ENCODE assay signal across 8 cellular contexts in genomic region chr11:65423516-65424199, GRCh38. TPM values are rescaled to one million over a fixed set of nuclear protein-coding genes. Genes with fewer than 3 reads are reported as not detected.
A peak's percentile ranks its signal among the peaks of the same experiment; 100 is the strongest.
DNase-seq lines count a peak whose midpoint lies in the region; ATAC-seq and TF ChIP-seq lines count a peak whose summit lies in the region.

No MANE protein-coding gene starts in this region.

- DNase-seq in H9: no peak
- peak; percentile 87 for DNase-seq in mesenteric fat pad (ENCODE audit: low spot score)
- DNase-seq in transverse colon: peak; percentile 44
- no peak for DNase-seq in NCI-H2081 treated with DMSO at 0.1 percent for 48 hours (lab: John Stamatoyannopoulos, UW)

- no peaks in the 10 kb centered on the region for H3K9me2 ChIP-seq in SU-DHL-6 (replicated peaks; ENCODE audit: insufficient read depth, low read length)

- peak overlapping the region; percentile 56 to 74; a peak in 4 of 5 replicates for H3K4me3 Mint-ChIP-seq in H9
- peak overlapping the region; percentile 96 for H3K4me3 Mint-ChIP-seq in dendritic cell treated with granulocyte-macrophage colony-stimulating factor and Interleukin-4, amounts not matched to agents 40 ng/mL and 50 ng/mL, for 4 days

- no peak overlapping the region for H2AK5ac ChIP-seq in H9 (ENCODE audit: insufficient read length, low read length)

- no peak overlapping the region for H3K23ac ChIP-seq in H9 (ENCODE audit: insufficient read length, low read depth, low read length)

- ATAC-seq in GM18858 (IDR thresholded peaks at IDR 0.05; ENCODE audit: unreplicated experiment) (no peak), HG03342 (IDR thresholded peaks at IDR 0.05; ENCODE audit: unreplicated experiment) (no peak)

- peaks cover 95% of the 10 kb centered on the region for H3F3A ChIP-seq in SU-DHL-6 (ENCODE audit: insufficient read depth)

- H3K4me2 ChIP-seq in H9 (ENCODE audit: insufficient read depth, insufficient read length, low read length) (peak overlapping the region; percentile 67), SU-DHL-6 (ENCODE audit: low read depth, low read length, poor library complexity, severe bottlenecking) (peak overlapping the region; percentile 98)

- H3K9me3 ChIP-seq in H9 (ENCODE audit: control insufficient read depth, low read depth, low read length): no peaks in the 10 kb centered on the region
- H3K9me3 ChIP-seq in SU-DHL-6 (ENCODE audit: insufficient read depth, low read length): no peaks in the 10 kb centered on the region
- no peaks in the 10 kb centered on the region for H3K9me3 ChIP-seq in transverse colon

- in situ Hi-C loops in transverse colon (cut with MboI; ENCODE audit: low pct_ligation_motif_present in 1 of 4, low pct_unique_long_range_greater_than_20kb in 1 of 4, low sequenced_read_pairs in 3 of 4): loop anchor here in 2 of 4 donors (10.0 kb wide), 1 partner anchor 81 kb away; no protein-coding TSS in a partner anchor

- no peak overlapping the region for H4K8ac ChIP-seq in H9 (replicated peaks; ENCODE audit: insufficient read length, low read depth, low read length)

- H2BK120ac ChIP-seq in H9 (ENCODE audit: low read depth, low read length, poor library complexity, severe bottlenecking): no peak overlapping the region

- H3K27me3 ChIP-seq in H9 (ENCODE audit: insufficient read depth, low read length): no peaks in the 10 kb centered on the region
- H3K27me3 ChIP-seq in SU-DHL-6 (ENCODE audit: low read length): no peaks in the 10 kb centered on the region
- no peaks in the 10 kb centered on the region for H3K27me3 ChIP-seq in transverse colon

- peaks cover 2% of the 10 kb centered on the region for H4K20me1 ChIP-seq in H9 (ENCODE audit: control insufficient read depth, insufficient read depth, insufficient read length)
- no peaks in the 10 kb centered on the region for H4K20me1 ChIP-seq in SU-DHL-6 (ENCODE audit: low read depth, low read length)

- H3K4me3 ChIP-seq in SU-DHL-6 (ENCODE audit: insufficient read depth, low read length, poor library complexity, severe bottlenecking) (peak overlapping the region; percentile 79), transverse colon (peak overlapping the region; percentile 73 to 90 (median 78))

- no peaks in the 10 kb centered on the region for H3K79me1 ChIP-seq in H9 (ENCODE audit: insufficient read depth, low read depth, low read length, poor library complexity, severe bottlenecking)

- H2AFZ ChIP-seq in H9 (ENCODE audit: low read length) (no peak overlapping the region), SU-DHL-6 (ENCODE audit: low read depth, low read length, severe bottlenecking) (no peak overlapping the region)

- peaks cover 13% of the 10 kb centered on the region for H3K23me2 ChIP-seq in H9 (ENCODE audit: insufficient read length, low read depth, low read length, poor library complexity, severe bottlenecking)

- H3K56ac ChIP-seq in H9 (ENCODE audit: insufficient read length, low read depth, low read length): no peak overlapping the region

- peak overlapping the region; percentile 13 for H3K14ac ChIP-seq in H9 (ENCODE audit: insufficient read depth, low read length)

- no peak overlapping the region for H4K5ac ChIP-seq in H9 (ENCODE audit: insufficient read length, low read depth, low read length)

- no peak overlapping the region for H2BK12ac ChIP-seq in H9 (ENCODE audit: insufficient read length, low read depth, low read length)

- no peak overlapping the region for H3K4ac ChIP-seq in H9 (ENCODE audit: low read depth, low read length)

- peaks cover 2% of the 10 kb centered on the region; the same call in 1 of the 2 replicates for H3K79me2 ChIP-seq in H9 (ENCODE audit: insufficient read depth, low read length)
- H3K79me2 ChIP-seq in SU-DHL-6 (ENCODE audit: insufficient read depth, low read length): peaks cover 70% of the 10 kb centered on the region

- H3K27ac ChIP-seq in H9 (ENCODE audit: insufficient read length, low read depth, low read length): no peak overlapping the region
- peak overlapping the region; percentile 98 for H3K27ac ChIP-seq in SU-DHL-6 (ENCODE audit: low read depth, low read length)
- peak overlapping the region; percentile 100 for H3K27ac ChIP-seq in transverse colon

- H3T11ph ChIP-seq in H9 (ENCODE audit: low read length): no peak overlapping the region

- no peaks in the 10 kb centered on the region for H3K36me3 Mint-ChIP-seq in H9 (ENCODE audit: insufficient read depth in 1 of 3, low read depth in 3 of 3)
- peaks cover 73% of the 10 kb centered on the region for H3K36me3 Mint-ChIP-seq in dendritic cell treated with granulocyte-macrophage colony-stimulating factor and Interleukin-4, amounts not matched to agents 40 ng/mL and 50 ng/mL, for 4 days (ENCODE audit: low read depth)

- peaks cover 6% of the 10 kb centered on the region; the same call in 1 of the 2 replicates for H3K36me3 ChIP-seq in SU-DHL-6 (ENCODE audit: low read length)
- peaks cover 0 to 14% (median 0%) of the 10 kb centered on the region in 4 donors for H3K36me3 ChIP-seq in transverse colon

- no peak overlapping the region for H2BK5ac ChIP-seq in H9 (ENCODE audit: insufficient read length, low read length)

- H3K9ac ChIP-seq in H9 (ENCODE audit: extremely low read depth, insufficient read length, low read length): peak overlapping the region; percentile 3
- peak overlapping the region; percentile 99 for H3K9ac ChIP-seq in SU-DHL-6 (ENCODE audit: low read length)

- no peak for TF ChIP-seq EP300 in transverse colon (IDR thresholded peaks at IDR 0.05; ENCODE audit: low read depth)

- H3K4me1 Mint-ChIP-seq in H9: peaks cover 81 to 86% of the 10 kb centered on the region in 2 experiments
- peaks cover 59% of the 10 kb centered on the region for H3K4me1 Mint-ChIP-seq in dendritic cell treated with granulocyte-macrophage colony-stimulating factor and Interleukin-4, amounts not matched to agents 40 ng/mL and 50 ng/mL, for 4 days (ENCODE audit: low read depth)

- H3K9me3 Mint-ChIP-seq in H9: no peaks in the 10 kb centered on the region; a peak in 1 of 5 replicates
- no peaks in the 10 kb centered on the region for H3K9me3 Mint-ChIP-seq in dendritic cell treated with granulocyte-macrophage colony-stimulating factor and Interleukin-4, amounts not matched to agents 40 ng/mL and 50 ng/mL, for 4 days

- H2BK20ac ChIP-seq in H9 (ENCODE audit: low read depth, low read length, poor library complexity, severe bottlenecking): no peak overlapping the region

- peak overlapping the region; percentile 21 for H4K91ac ChIP-seq in H9 (ENCODE audit: insufficient read length, low read depth, low read length)

- peak overlapping the region; percentile 18 for H3K18ac ChIP-seq in H9 (ENCODE audit: insufficient read length, low read depth, low read length)

- TF ChIP-seq CTCF in H9 (conservative IDR thresholded peaks at IDR 0.05): no peak
- TF ChIP-seq CTCF in SU-DHL-6 (IDR thresholded peaks at IDR 0.05; ENCODE audit: insufficient read depth, low read length, poor library complexity, severe bottlenecking): no peak
- TF ChIP-seq CTCF in transverse colon (IDR thresholded peaks at IDR 0.05): peak in 1 of 5 experiments; percentile 9

- no peak overlapping the region for H2BK15ac ChIP-seq in H9 (ENCODE audit: low read depth, low read length)

- intact Hi-C loops in dendritic cell treated with granulocyte-macrophage colony-stimulating factor and Interleukin-4, amounts not matched to agents 40 ng/mL and 50 ng/mL, for 4 days (cut with micrococcal nuclease): no loop called here
- intact Hi-C loops in transverse colon (cut with DNase I; ENCODE audit: low total_unique reads): loop anchor here (5.0 kb wide), 1 partner anchor 74 kb away; the partner anchor contains the start of gene MALAT1

- peaks cover 3% of the 10 kb centered on the region for H3K27me3 Mint-ChIP-seq in H9 (ENCODE audit: low read depth)
- no peaks in the 10 kb centered on the region for H3K27me3 Mint-ChIP-seq in dendritic cell treated with granulocyte-macrophage colony-stimulating factor and Interleukin-4, amounts not matched to agents 40 ng/mL and 50 ng/mL, for 4 days

- peak overlapping the region in 1 of 3 experiments; percentile 56; a peak in 1 of 7 replicates for H3K27ac Mint-ChIP-seq in H9
- H3K27ac Mint-ChIP-seq in dendritic cell treated with granulocyte-macrophage colony-stimulating factor and Interleukin-4, amounts not matched to agents 40 ng/mL and 50 ng/mL, for 4 days: peak overlapping the region; percentile 100

- TF ChIP-seq POLR2A in transverse colon (IDR thresholded peaks at IDR 0.05): no peak

- no CpG with 5 or more reads among the region's 19 CpGs for WGBS in H9 (ENCODE audit: extremely low coverage, insufficient read length, low lambda C conversion rate)
- WGBS in transverse colon (ENCODE audit: low coverage in 1 of 2), 2 donors: 0% methylated on average over 19 of the region's 19 CpGs; no CpG with 5 or more reads in 1 of the 2 donors

- H3K4me1 ChIP-seq in H9 (ENCODE audit: insufficient read depth, low read length) (peaks cover 25% of the 10 kb centered on the region), transverse colon (peaks cover 22 to 54% (median 45%) of the 10 kb centered on the region in 4 donors)

RNA-seq across cellular contexts. Expression of gene NEAT1, which starts 1.1 kb away (rescaled TPM):
- total RNA-seq in H9 (2021) (11.1 and 12.7 TPM in 2 replicates), mesenteric fat pad (1,527 TPM), transverse colon (100 to 1,000 TPM; 370 to 782 (median 680) TPM)

RNA-seq across cellular contexts. Expression of gene FRMD8, which starts 37.2 kb away (rescaled TPM):
- 19.0 and 22.7 TPM in 2 replicates for total RNA-seq in H9 (2021)
- total RNA-seq in mesenteric fat pad: 44.0 TPM
- total RNA-seq in transverse colon: 100 to 1,000 TPM in 3 of 4 donors, 10 to 100 TPM in 1; 64.3 to 164 (median 128) TPM

RNA-seq across cellular contexts. Expression of gene SLC25A45, which starts 41.2 kb away (rescaled TPM):
- total RNA-seq in H9 (2021): 1.1 and 1.6 TPM in 2 replicates
- total RNA-seq in mesenteric fat pad: 8.7 TPM
- 1 to 10 TPM; 2.2 to 5.6 (median 5.2) TPM for total RNA-seq in transverse colon

Comparison
In these comparisons a context has a peak if more than half of its experiments do, and no peak if none do; other contexts are left out.
1. DNase-seq: peak in mesenteric fat pad (single experiment) and transverse colon (single experiment); none in H9 (single experiment) and NCI-H2081 treated with DMSO at 0.1 percent for 48 hours (single experiment).
2. RNA of gene NEAT1, which starts 1.1 kb away (total RNA-seq): 1,527 TPM in mesenteric fat pad (single experiment) and 370 to 782 TPM in transverse colon; 11.1 to 12.7 TPM in H9; every median in the first group is over 10 times any median in the second.